9 cellular contexts compared by ENCODE assay signal in the genomic region with DNA sequence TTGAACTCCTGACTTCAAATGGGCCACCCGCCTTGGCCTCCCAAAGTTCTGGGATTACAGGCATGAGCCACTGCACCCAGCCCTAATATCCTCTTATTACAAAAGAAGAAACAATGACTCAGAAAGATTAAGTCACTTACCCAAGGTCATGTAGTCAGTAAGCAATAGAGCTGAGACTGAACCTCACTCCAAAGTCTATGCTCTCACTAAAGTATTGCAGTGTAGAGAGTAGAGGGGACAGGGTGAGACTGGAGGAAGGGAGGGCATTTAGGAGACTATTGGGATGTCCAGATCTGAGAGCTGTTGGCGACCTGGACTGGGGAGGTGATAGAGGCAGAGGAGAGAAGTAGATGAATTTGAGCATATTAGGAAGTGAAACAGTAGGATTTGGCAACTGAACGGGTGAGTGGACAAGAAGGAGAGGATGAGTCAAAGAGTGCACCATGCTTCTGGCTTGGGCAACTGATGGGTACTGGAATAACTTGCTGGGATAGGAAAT. TPM values are rescaled to one million over a fixed set of nuclear protein-coding genes. Genes with fewer than 3 reads are reported as not detected.
A peak's percentile ranks its signal among the peaks of the same experiment; 100 is the strongest.
DNase-seq lines count a peak whose midpoint lies in the region; ATAC-seq and TF ChIP-seq lines count a peak whose summit lies in the region.
"Had no signal": no experiment of that assay in that cellular context is flagged by ENCODE, and none has a peak within 500 bp of the region (broad histone marks: within the 10 kb centered on the region; RNA-seq: fewer than 3 reads in every experiment).

No MANE protein-coding gene starts in this region.

- DNase-seq in ACHN (peak; percentile 23), HFFc6 (peak; percentile 25), immature natural killer cell (no peak), COLO829 (ENCODE audit: low spot score) (no peak)
- no peak for DNase-seq in activated CD8-positive, alpha-beta T cell treated with anti-CD3 and anti-CD28 coated beads, Interleukin-2, amount 10 ng/mL, durations not matched to agents 7 days and 5 days
- DNase-seq: central memory CD4-positive, alpha-beta T cell had no signal

- 0 out of 2 replicates have a peak, but pooled peaks cover 3% of the 10 kb centered on the region for H3K9me3 Mint-ChIP-seq in HFFc6
- H3K9me3 Mint-ChIP-seq in activated CD8-positive, alpha-beta T cell treated with anti-CD3 and anti-CD28 coated beads, Interleukin-2, amount 10 ng/mL, durations not matched to agents 7 days and 5 days (ENCODE audit: insufficient read depth), result no peaks in the 10 kb centered on the region
- H3K9me3 Mint-ChIP-seq in immature natural killer cell, result peaks cover 0 to under 1% (median 0%) of the 10 kb centered on the region in 6 donors

- POLR2A ChIA-PET in activated CD8-positive, alpha-beta T cell treated with anti-CD3 and anti-CD28 coated beads, Interleukin-2, amount 10 ng/mL, durations not matched to agents 7 days and 5 days (lab: Charles Lee), result interaction anchor here (0.6 to 0.7 kb wide), 2 partner anchors 12 to 107 kb away, joined by 3 to 4 read pairs; a partner anchor contains a TSS

- H3K27ac Mint-ChIP-seq in HFFc6 (peak overlapping the region; percentile 40; the same call in 1 of the 2 replicates), immature natural killer cell (peak overlapping the region in 5 of 6 donors; percentile 0 to 74 (median 2))
- H3K27ac Mint-ChIP-seq in activated CD8-positive, alpha-beta T cell treated with anti-CD3 and anti-CD28 coated beads, Interleukin-2, amount 10 ng/mL, durations not matched to agents 7 days and 5 days, result peak overlapping the region; percentile 84

- H3K4me3 Mint-ChIP-seq in HFFc6, result no peak overlapping the region
- H3K4me3 Mint-ChIP-seq in activated CD8-positive, alpha-beta T cell treated with anti-CD3 and anti-CD28 coated beads, Interleukin-2, amount 10 ng/mL, durations not matched to agents 7 days and 5 days, result no peak overlapping the region
- no peak overlapping the region for H3K4me3 Mint-ChIP-seq in immature natural killer cell

- H3K27me3 Mint-ChIP-seq in HFFc6 (ENCODE audit: insufficient read depth) (peaks cover 13% of the 10 kb centered on the region), immature natural killer cell (ENCODE audit: low read depth in 3 of 3) (peaks cover 0 to 2% (median 0%) of the 10 kb centered on the region in 3 donors)
- H3K27me3 Mint-ChIP-seq in activated CD8-positive, alpha-beta T cell treated with anti-CD3 and anti-CD28 coated beads, Interleukin-2, amount 10 ng/mL, durations not matched to agents 7 days and 5 days (ENCODE audit: low read depth), result no peaks in the 10 kb centered on the region

- H3K36me3 Mint-ChIP-seq in HFFc6 (ENCODE audit: low read depth) (no peaks in the 10 kb centered on the region), immature natural killer cell (peaks cover 6 to 39% (median 28%) of the 10 kb centered on the region in 3 donors)
- peaks cover 38% of the 10 kb centered on the region for H3K36me3 Mint-ChIP-seq in activated CD8-positive, alpha-beta T cell treated with anti-CD3 and anti-CD28 coated beads, Interleukin-2, amount 10 ng/mL, durations not matched to agents 7 days and 5 days (ENCODE audit: low read depth)

- no peak for TF ChIP-seq CTCF in HFFc6 (IDR thresholded peaks at IDR 0.05)

- H3K4me1 Mint-ChIP-seq in HFFc6 (ENCODE audit: low read depth) (peaks cover 17% of the 10 kb centered on the region), immature natural killer cell (peaks cover 20 to 28% of the 10 kb centered on the region in 2 donors)
- H3K4me1 Mint-ChIP-seq in activated CD8-positive, alpha-beta T cell treated with anti-CD3 and anti-CD28 coated beads, Interleukin-2, amount 10 ng/mL, durations not matched to agents 7 days and 5 days (ENCODE audit: low read depth), result peaks cover 25% of the 10 kb centered on the region

- in situ Hi-C loops in ACHN (cut with HindIII; ENCODE audit: low pct_ligation_motif_present, low pct_unique_long_range_greater_than_20kb, low sequenced_read_pairs), result loop anchor here (10.0 kb wide), 1 partner anchor 50 kb away; no protein-coding TSS in a partner anchor

- no peak for ATAC-seq in activated CD8-positive, alpha-beta T cell treated with anti-CD3 and anti-CD28 coated beads, Interleukin-2, amount 10 ng/mL, durations not matched to agents 7 days and 5 days
- ATAC-seq in GM18498 (IDR thresholded peaks at IDR 0.05; ENCODE audit: unreplicated experiment), result no peak
- ATAC-seq in HG03135 (IDR thresholded peaks at IDR 0.05; ENCODE audit: unreplicated experiment), result no peak
- no peak for ATAC-seq in GM21576 (IDR thresholded peaks at IDR 0.05; ENCODE audit: unreplicated experiment)

- CTCF ChIA-PET in activated CD8-positive, alpha-beta T cell treated with anti-CD3 and anti-CD28 coated beads, Interleukin-2, amount 10 ng/mL, durations not matched to agents 7 days and 5 days (lab: Charles Lee), result interaction anchor here (0.9 to 1.2 kb wide), 2 partner anchors 13 to 29 kb away, joined by 3 read pairs; no protein-coding TSS in a partner anchor

RNA-seq across cellular contexts. Expression of a gene that starts 11.8 kb away (rescaled TPM):
- total RNA-seq in HFFc6 (2021; fragmentation: NEBNext Ultra II Directional; extraction: Animal tissue kit (Norgen Biotek cat#: 25700)), result under 1 TPM; 0.17 to 0.32 (median 0.24) TPM
- 1 to 10 TPM; 8.9 to 9.7 TPM for total RNA-seq in activated CD8-positive, alpha-beta T cell treated with anti-CD3 and anti-CD28 coated beads, Interleukin-2, amount 10 ng/mL, durations not matched to agents 7 days and 5 days
- 10 to 100 TPM in 2 of 3 donors, 1 to 10 TPM in 1; 7.5 to 17.4 (median 12.9) TPM for polyA plus RNA-seq in immature natural killer cell

Comparison
In these comparisons a context has a peak if more than half of its experiments do, and no peak if none do; other contexts are left out.
1. DNase-seq: peak in ACHN (single experiment) and HFFc6 (single experiment); none in activated CD8-positive, alpha-beta T cell treated with anti-CD3 and anti-CD28 coated beads, Interleukin-2, amount 10 ng/mL, durations not matched to agents 7 days and 5 days (single experiment), immature natural killer cell (0 of 3) and COLO829 (single experiment).
2. H3K27ac Mint-ChIP-seq: peak in every context shown above with its lines; median percentile 84 in activated CD8-positive, alpha-beta T cell treated with anti-CD3 and anti-CD28 coated beads, Interleukin-2, amount 10 ng/mL, durations not matched to agents 7 days and 5 days; 40 in HFFc6; 2 in immature natural killer cell.
3. RNA of a gene that starts 11.8 kb away (total RNA-seq): 8.9 to 9.7 TPM in activated CD8-positive, alpha-beta T cell treated with anti-CD3 and anti-CD28 coated beads, Interleukin-2, amount 10 ng/mL, durations not matched to agents 7 days and 5 days; 0.17 to 0.32 TPM in HFFc6; every median in the first group is over 4 times any median in the second.